8 cellular contexts compared by ENCODE assay signal in the genomic region with DNA sequence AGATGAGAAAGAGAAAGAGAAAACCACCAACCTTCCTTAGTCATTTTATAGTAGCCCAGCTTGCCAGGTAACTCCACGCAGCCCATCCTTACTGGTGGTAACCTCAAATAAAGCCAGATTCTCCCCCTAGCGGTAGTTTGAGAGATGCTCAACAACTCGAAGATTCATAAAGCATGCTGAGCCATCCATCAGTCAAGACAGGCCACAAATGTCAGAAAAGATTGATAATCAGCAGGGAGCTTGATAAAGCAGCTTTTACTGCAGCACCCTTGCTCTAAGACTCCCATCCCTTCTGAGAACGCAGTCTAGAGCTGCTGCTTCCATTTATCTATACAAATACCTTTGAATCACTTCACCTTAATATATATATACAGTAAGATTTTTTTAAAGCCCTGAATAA.
DNase-seq lines count a peak whose midpoint lies in the region; ATAC-seq, FAIRE-seq and TF ChIP-seq lines count a peak whose summit lies in the region.

No MANE protein-coding gene starts in this region.

- in situ Hi-C loops in HepG2 (cut with HindIII; ENCODE audit: extremely low pct_ligation_motif_present, low pct_unique_long_range_greater_than_20kb): no loop called here

- H3K27me3 ChIP-seq in colonic mucosa (no peaks in the 10 kb centered on the region), HepG2 (ENCODE audit: control insufficient read depth in 1 of 2, insufficient read depth in 2 of 2, low read length in 2 of 2) (no peaks in the 10 kb centered on the region)

- TF ChIP-seq POLR2A in HepG2 (IDR thresholded peaks at IDR 0.05; ENCODE audit: insufficient read depth in 1 of 2, low read depth in 2 of 2, low read length in 2 of 2): no peak

- H3K27ac ChIP-seq in colonic mucosa (no peak overlapping the region), HepG2 (ENCODE audit: extremely low read length, insufficient read depth, low read length) (no peak overlapping the region)

- BruUV-seq in HepG2 (replicated peaks; lab: Mats Ljungman, UMichigan): no TSS peak

- H3K36me3 ChIP-seq in colonic mucosa (no peaks in the 10 kb centered on the region), HepG2 (replicated peaks in 1 of 2; ENCODE audit: control insufficient read depth in 1 of 2, insufficient read depth in 2 of 2, low read length in 2 of 2) (no peaks in the 10 kb centered on the region)

- no peaks in the 10 kb centered on the region for H3K4me1 ChIP-seq in colonic mucosa
- no peaks in the 10 kb centered on the region for H3K4me1 ChIP-seq in HepG2 (ENCODE audit: insufficient read depth, low read length)

- no peak for TF ChIP-seq RAD21 in HepG2 (CRISPR knock-in tag; IDR thresholded peaks at IDR 0.05)

- H3K4me2 ChIP-seq in HepG2 (ENCODE audit: low read depth, low read length): no peak overlapping the region

- DNase-seq in A172 (ENCODE audit: low spot score) (peak; percentile 80), GM10248 (ENCODE audit: extremely low spot score) (peak; percentile 37), NCI-H748 (lab: John Stamatoyannopoulos, UW; ENCODE audit: unreplicated experiment) (peak; percentile 87), colonic mucosa (no peak), HepG2 (ENCODE audit: low spot score) (peak; percentile 56), putamen (ENCODE audit: low spot score) (no peak)
- no peak for DNase-seq in stimulated activated naive CD4-positive, alpha-beta T cell treated with Interleukin-2 at 50 U/mL for 16 hours (lab: John Stamatoyannopoulos, UW)

- TF ChIP-seq CTCF in GM10248 (IDR thresholded peaks at IDR 0.05; ENCODE audit: control extremely low read depth, extremely low read depth, low read depth, missing control alignments): peak; percentile 71
- peak; percentile 43 for TF ChIP-seq CTCF in colonic mucosa (IDR thresholded peaks at IDR 0.05)
- TF ChIP-seq CTCF in HepG2 (CRISPR knock-in tag; IDR thresholded peaks at IDR 0.05): peak; percentile 68

- intact Hi-C loops in colonic mucosa (cut with DNase I) (no loop called here), HepG2 (cut with micrococcal nuclease; ENCODE audit: unreplicated experiment) (loop anchor here (2.0 kb wide), 1 partner anchor 243 kb away; no protein-coding TSS in a partner anchor)

- peak; percentile 62 for FAIRE-seq in HepG2 (lab: Jason Lieb, UNC)

- 5% methylated on average over 4 of the region's 4 CpGs for WGBS in HepG2 (ENCODE audit: low lambda C conversion rate)

- no peak overlapping the region for H2AFZ ChIP-seq in HepG2 (ENCODE audit: low read length)

- no peaks in the 10 kb centered on the region for H3K79me2 ChIP-seq in HepG2 (ENCODE audit: insufficient read depth, low read length)

- ATAC-seq in HG03354 (IDR thresholded peaks at IDR 0.05; ENCODE audit: poor library complexity, severe bottlenecking, unreplicated experiment) (peak; percentile 85), HepG2 (peak; percentile 91)

- no peak overlapping the region for H3K4me3 ChIP-seq in colonic mucosa
- H3K4me3 ChIP-seq in HepG2 (replicated peaks in 1 of 3; ENCODE audit: insufficient read depth in 1 of 3, low read depth in 2 of 3, low read length in 3 of 3): no peak overlapping the region

- no peaks in the 10 kb centered on the region for H3K9me3 ChIP-seq in colonic mucosa
- no peaks in the 10 kb centered on the region for H3K9me3 ChIP-seq in HepG2 (ENCODE audit: low read length)

- CTCF ChIA-PET in GM10248 (lab: Yijun Ruan, JAX): interaction anchor here (1.0 to 2.2 kb wide), 11 partner anchors 9 to 1107 kb away, joined by 3 to 21 read pairs (median 3); no protein-coding TSS in a partner anchor
- CTCF ChIA-PET in HepG2 (lab: Yijun Ruan, JAX; ENCODE audit: low intra/inter-chr PET ratio, low total read pairs): no interaction called here

- TF ChIP-seq EP300 in HepG2 (IDR thresholded peaks at IDR 0.05; ENCODE audit: low read depth in 2 of 2, low read length in 2 of 2): no peak
- no peak for TF ChIP-seq EP300 in HepG2 (CRISPR knock-in tag; IDR thresholded peaks at IDR 0.05; ENCODE audit: borderline replicate concordance)

- H3K9ac ChIP-seq in colonic mucosa (ENCODE audit: low read depth in 2 of 2, low read length in 2 of 2): no peak overlapping the region
- no peak overlapping the region for H3K9ac ChIP-seq in HepG2 (ENCODE audit: insufficient read depth, low read depth, low read length)

- POLR2A ChIA-PET in GM10248 (lab: Yijun Ruan, JAX): no interaction called here
- POLR2A ChIA-PET in HepG2 (lab: Yijun Ruan, JAX): no interaction called here

- H4K20me1 ChIP-seq in HepG2 (ENCODE audit: insufficient read depth, low read length): no peaks in the 10 kb centered on the region

TF ChIP-seq in HepG2, 621 proteins besides CTCF, POLR2A, EP300 and RAD21:
- TF ChIP-seq, protein P1, sequence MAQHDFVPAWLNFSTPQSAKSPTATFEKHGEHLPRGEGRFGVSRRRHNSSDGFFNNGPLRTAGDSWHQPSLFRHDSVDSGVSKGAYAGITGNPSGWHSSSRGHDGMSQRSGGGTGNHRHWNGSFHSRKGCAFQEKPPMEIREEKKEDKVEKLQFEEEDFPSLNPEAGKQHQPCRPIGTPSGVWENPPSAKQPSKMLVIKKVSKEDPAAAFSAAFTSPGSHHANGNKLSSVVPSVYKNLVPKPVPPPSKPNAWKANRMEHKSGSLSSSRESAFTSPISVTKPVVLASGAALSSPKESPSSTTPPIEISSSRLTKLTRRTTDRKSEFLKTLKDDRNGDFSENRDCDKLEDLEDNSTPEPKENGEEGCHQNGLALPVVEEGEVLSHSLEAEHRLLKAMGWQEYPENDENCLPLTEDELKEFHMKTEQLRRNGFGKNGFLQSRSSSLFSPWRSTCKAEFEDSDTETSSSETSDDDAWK (CRISPR knock-in tag; IDR thresholded peaks at IDR 0.05): no peak
- TF ChIP-seq STAG1 (CRISPR knock-in tag; IDR thresholded peaks at IDR 0.05): peak; percentile 49
- TF ChIP-seq XRCC5 (optimal IDR thresholded peaks at IDR 0.05; ENCODE audit: low read length): peak; percentile 68
- TF ChIP-seq SMC3 (IDR thresholded peaks at IDR 0.05; ENCODE audit: low read length): peak; percentile 45
- no peak for TF ChIP-seq ZNF326 (CRISPR knock-in tag; IDR thresholded peaks at IDR 0.05; ENCODE audit: borderline replicate concordance)
TF ChIP-seq in HepG2: peak in this region for 3.

Comparison
In these comparisons a context has a peak if more than half of its experiments do, and no peak if none do; other contexts are left out.
1. DNase-seq: peak in A172 (single experiment), GM10248 (single experiment), NCI-H748 (single experiment) and HepG2 (single experiment); none in colonic mucosa (single experiment), stimulated activated naive CD4-positive, alpha-beta T cell treated with Interleukin-2 at 50 U/mL for 16 hours (single experiment) and putamen (single experiment).
2. Peak in every context shown above with its lines, with median percentiles within 50 percentile points of each other: CTCF ChIP-seq.